Comparison of ENCODE assay signal across 1 cellular context in genomic region chr7:6589151-6589828, GRCh38.
TF ChIP-seq lines count a peak whose summit lies in the region.

No MANE protein-coding gene starts in this region.

TF ChIP-seq in K562, 482 proteins besides CTCF, POLR2A, EP300 and RAD21:
- TF ChIP-seq TAF7 (tag; IDR thresholded peaks at IDR 0.05) (no peak), ZNF253 (CRISPR knock-in tag; conservative IDR thresholded peaks at IDR 0.05) (no peak), LEF1 (IDR thresholded peaks at IDR 0.05) (no peak), NFIC (IDR thresholded peaks at IDR 0.05) (no peak), BRF1 (IDR thresholded peaks at IDR 0.05; ENCODE audit: borderline replicate concordance, extremely low read depth, insufficient read length) (no peak), MAFG (tag; conservative IDR thresholded peaks at IDR 0.05) (no peak), SRF (CRISPR knock-in tag; IDR thresholded peaks at IDR 0.05) (0 out of 4 replicates have a peak, but pooled peaks of 1 of the 2 experiments have one; percentile 34), YY1 (IDR thresholded peaks at IDR 0.05; ENCODE audit: borderline replicate concordance in 1 of 3, control insufficient read depth in 1 of 3, extremely low read depth in 1 of 3, insufficient read depth in 3 of 3, insufficient read length in 1 of 3, insufficient replicate concordance in 2 of 3, low read depth in 1 of 3, low read length in 2 of 3) (no peak), ZNF407 (IDR thresholded peaks at IDR 0.05; ENCODE audit: low read depth) (peak; percentile 40; the same call in 1 of the 2 replicates), ETS2 (tag; IDR thresholded peaks at IDR 0.05; ENCODE audit: borderline replicate concordance, poor library complexity, severe bottlenecking) (no peak), FOXK1 (CRISPR knock-in tag; IDR thresholded peaks at IDR 0.05; ENCODE audit: borderline replicate concordance) (no peak), C11orf30 (IDR thresholded peaks at IDR 0.05; ENCODE audit: low read depth) (no peak), FOXA1 (IDR thresholded peaks at IDR 0.05; ENCODE audit: borderline replicate concordance) (no peak), FOXJ2 (tag; IDR thresholded peaks at IDR 0.05) (0 out of 2 replicates have a peak, but pooled peaks have one; percentile 2), ZNF609 (CRISPR knock-in tag; IDR thresholded peaks at IDR 0.05; ENCODE audit: borderline replicate concordance) (no peak), PRDM10 (IDR thresholded peaks at IDR 0.05; ENCODE audit: partially characterized antibody) (no peak), ARID2 (IDR thresholded peaks at IDR 0.05) (no peak), ZNF696 (CRISPR knock-in tag; conservative IDR thresholded peaks at IDR 0.05) (no peak), THAP7 (CRISPR knock-in tag; IDR thresholded peaks at IDR 0.05) (no peak), RBM25 (IDR thresholded peaks at IDR 0.05; ENCODE audit: low read depth, low read length, severe bottlenecking) (no peak), ZNF655 (CRISPR knock-in tag; IDR thresholded peaks at IDR 0.05) (no peak), TBP (optimal IDR thresholded peaks at IDR 0.05; ENCODE audit: low read depth, low read length) (no peak), JUN (IDR thresholded peaks at IDR 0.05; ENCODE audit: borderline replicate concordance, low read depth, low read length) (no peak), JUN (CRISPR knock-in tag; IDR thresholded peaks at IDR 0.05; ENCODE audit: borderline replicate concordance) (no peak), POLR2AphosphoS5 (IDR thresholded peaks at IDR 0.05; ENCODE audit: control insufficient read depth, insufficient read depth, low read depth, low read length) (no peak), ILF3 (IDR thresholded peaks at IDR 0.05; ENCODE audit: borderline replicate concordance) (no peak), ZBTB43 (CRISPR knock-in tag; IDR thresholded peaks at IDR 0.05) (no peak), CCAR2 (IDR thresholded peaks at IDR 0.05; ENCODE audit: low read depth, low read length) (no peak), RBM14 (IDR thresholded peaks at IDR 0.05; ENCODE audit: borderline replicate concordance, insufficient read depth, low read depth, low read length) (0 out of 2 replicates have a peak, but pooled peaks have one; percentile 23), BRCA1 (IDR thresholded peaks at IDR 0.05) (no peak), BRCA1 (CRISPR knock-in tag; IDR thresholded peaks at IDR 0.05) (no peak), CREB1 (IDR thresholded peaks at IDR 0.05) (no peak), CREB1 (CRISPR knock-in tag; IDR thresholded peaks at IDR 0.05) (no peak), NR2F6 (CRISPR knock-in tag; IDR thresholded peaks at IDR 0.05) (no peak), POLR2B (IDR thresholded peaks at IDR 0.05; ENCODE audit: low read depth, partially characterized antibody) (no peak), MAX (CRISPR knock-in tag; IDR thresholded peaks at IDR 0.05) (peak; percentile 17), PTBP1 (IDR thresholded peaks at IDR 0.05; ENCODE audit: low read depth, low read length) (no peak), GTF2F1 (IDR thresholded peaks at IDR 0.05; ENCODE audit: low read depth, low read length) (no peak), SETDB1 (IDR thresholded peaks at IDR 0.05; ENCODE audit: low read length) (no peak), JUNB (CRISPR knock-in tag; conservative IDR thresholded peaks at IDR 0.05) (no peak), HLTF (IDR thresholded peaks at IDR 0.05) (no peak), TARDBP (IDR thresholded peaks at IDR 0.05) (no peak), MCM3 (IDR thresholded peaks at IDR 0.05) (no peak), USF1 (CRISPR knock-in tag; IDR thresholded peaks at IDR 0.05) (0 out of 2 replicates have a peak, but pooled peaks have one; percentile 6)
